33 cellular contexts compared by ENCODE assay signal in the genomic region with DNA sequence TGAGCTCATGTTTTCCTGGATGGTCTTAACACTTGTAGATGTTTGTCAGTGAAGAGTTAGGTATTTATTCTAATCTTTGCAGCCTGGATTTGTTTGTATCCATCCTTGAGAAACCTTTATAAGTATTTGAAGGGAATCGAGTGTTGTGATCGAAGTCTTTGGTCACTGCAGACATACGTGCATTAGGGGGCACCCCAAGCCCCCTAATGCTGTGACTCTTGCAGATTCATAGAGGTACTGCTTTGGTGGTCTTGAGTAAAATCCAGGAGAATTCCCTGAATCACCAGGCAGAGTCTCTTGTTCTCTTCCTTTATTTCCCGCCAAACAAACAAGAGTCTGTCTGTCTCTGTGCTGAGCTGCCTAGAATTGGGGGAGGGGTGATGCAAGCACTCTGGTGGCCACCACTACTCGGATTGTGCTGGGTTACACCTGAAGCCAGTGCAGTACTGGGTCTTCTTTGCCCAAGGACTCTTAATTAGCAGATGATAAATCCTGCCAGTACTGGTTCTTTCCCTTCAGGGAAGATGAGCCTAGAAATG.
"Had no signal": no experiment of that assay in that cellular context is flagged by ENCODE, and none has a peak within 500 bp of the region (broad histone marks: within the 10 kb centered on the region; RNA-seq: fewer than 3 reads in every experiment).

No MANE protein-coding gene starts in this region.

- H3K27me3 Mint-ChIP-seq: activated CD4-positive, alpha-beta T cell treated with anti-CD3 and anti-CD28 coated beads, Interleukin-2, amount 10 ng/mL, durations not matched to agents 24 days and 14 days; activated CD8-positive, alpha-beta T cell treated with anti-CD3 and anti-CD28 coated beads for 36 hours; activated naive CD8-positive, alpha-beta T cell treated with anti-CD3 and anti-CD28 coated beads for 36 hours; activated T-helper 17 cell treated with anti-CD3 and anti-CD28 coated beads, Interleukin-2, amount 50 U/mL, for 72 hours; central memory CD8-positive, alpha-beta T cell had no signal

- H3K4me3 ChIP-seq: ascending aorta, cardiac muscle cell, Peyer's patch had no signal

- H3K4me1 Mint-ChIP-seq: activated CD4-positive, alpha-beta T cell treated with anti-CD3 and anti-CD28 coated beads, Interleukin-2, amount 10 ng/mL, durations not matched to agents 24 days and 14 days; activated naive CD8-positive, alpha-beta T cell treated with anti-CD3 and anti-CD28 coated beads for 36 hours; activated T-helper 17 cell treated with anti-CD3 and anti-CD28 coated beads, Interleukin-2, amount 50 U/mL, for 72 hours; central memory CD8-positive, alpha-beta T cell had no signal

- H3K4me1 ChIP-seq: ascending aorta, Peyer's patch had no signal

- H3K27me3 ChIP-seq: ascending aorta, cardiac muscle cell, Peyer's patch had no signal

- H3K4me3 Mint-ChIP-seq: activated CD4-positive, alpha-beta T cell treated with anti-CD3 and anti-CD28 coated beads, Interleukin-2, amount 10 ng/mL, durations not matched to agents 24 days and 14 days; activated CD8-positive, alpha-beta T cell treated with anti-CD3 and anti-CD28 coated beads for 36 hours; activated naive CD8-positive, alpha-beta T cell treated with anti-CD3 and anti-CD28 coated beads for 36 hours; activated T-cell treated with anti-CD3 and anti-CD28 coated beads, Interleukin-2, amount 50 U/mL, for 72 hours; activated T-helper 17 cell treated with anti-CD3 and anti-CD28 coated beads, Interleukin-2, amount 50 U/mL, for 72 hours; central memory CD8-positive, alpha-beta T cell had no signal

- H3K27ac Mint-ChIP-seq: activated CD4-positive, alpha-beta T cell treated with anti-CD3 and anti-CD28 coated beads, Interleukin-2, amount 10 ng/mL, durations not matched to agents 24 days and 14 days; activated CD8-positive, alpha-beta T cell treated with anti-CD3 and anti-CD28 coated beads for 36 hours; activated naive CD8-positive, alpha-beta T cell treated with anti-CD3 and anti-CD28 coated beads for 36 hours; activated T-cell treated with anti-CD3 and anti-CD28 coated beads, Interleukin-2, amount 50 U/mL, for 72 hours; activated T-helper 17 cell treated with anti-CD3 and anti-CD28 coated beads, Interleukin-2, amount 50 U/mL, for 72 hours had no signal

- DNase-seq: activated CD4-positive, alpha-beta T cell treated with anti-CD3 and anti-CD28 coated beads, Interleukin-2, amount 10 ng/mL, durations not matched to agents 24 days and 14 days; activated CD4-positive, alpha-beta T cell treated with anti-CD3 and anti-CD28 coated beads, Interleukin-2, amount 50 U/mL, for 4 hours; activated CD8-positive, alpha-beta T cell treated with anti-CD3 and anti-CD28 coated beads for 36 hours; activated effector memory CD4-positive, alpha-beta T cell treated with anti-CD3 and anti-CD28 coated beads, Interleukin-2, amount 50 U/mL, for 16 hours; activated naive CD4-positive, alpha-beta T cell; activated naive CD4-positive, alpha-beta T cell treated with anti-CD3 and anti-CD28 coated beads, Interleukin-2, amount 50 U/mL, for 16 hours; activated naive CD8-positive, alpha-beta T cell treated with anti-CD3 and anti-CD28 coated beads for 36 hours; activated T-cell treated with anti-CD3 and anti-CD28 coated beads, Interleukin-2, amount 50 U/mL, for 1 hour; activated T-cell treated with anti-CD3 and anti-CD28 coated beads, Interleukin-2, amount 50 U/mL, for 72 hours; amygdala; Kasumi-1; KG1; MM.1S; MV-4-11; NCI-H1092; NCI-H1436 treated with DMSO at 0.1 percent for 48 hours; NCI-H1694 treated with DMSO at 0.1 percent for 48 hours; NCI-H2029; NCI-H345; NCI-H524 treated with DMSO at 0.1 percent for 48 hours; PC-3; Peyer's patch; SIG-M5; SW 1271; T-helper 1 cell; T-helper 2 cell; T-helper 9 cell; WERI-Rb-1 had no signal

- H3K36me3 ChIP-seq: ascending aorta, cardiac muscle cell, Peyer's patch, WERI-Rb-1 had no signal

- H3K27ac ChIP-seq: ascending aorta, cardiac muscle cell, Peyer's patch, RWPE1, WERI-Rb-1 had no signal

- H3K9me3 ChIP-seq: Peyer's patch had no signal

- H3K36me3 Mint-ChIP-seq: activated naive CD8-positive, alpha-beta T cell treated with anti-CD3 and anti-CD28 coated beads for 36 hours had no signal
